9 cellular contexts compared by ENCODE assay signal in genomic region chr2:197628043-197628500, GRCh38. TPM values are rescaled to one million over a fixed set of nuclear protein-coding genes. Genes with fewer than 3 reads are reported as not detected.
DNase-seq lines count a peak whose midpoint lies in the region; ATAC-seq and TF ChIP-seq lines count a peak whose summit lies in the region.
"Had no signal": no experiment of that assay in that cellular context is flagged by ENCODE, and none has a peak within 500 bp of the region (broad histone marks: within the 10 kb centered on the region; RNA-seq: fewer than 3 reads in every experiment).

No MANE protein-coding gene starts in this region.

- H3K36me3 ChIP-seq in brain microvascular endothelial cell (replicated peaks) (no peaks in the 10 kb centered on the region), mesodermal cell (ENCODE audit: control insufficient read depth, insufficient read depth, low read length) (peaks cover 21% of the 10 kb centered on the region)

- H3K27ac Mint-ChIP-seq in T-helper 2 cell treated with Interferon-gamma antibody and Interleukin-4, amounts not matched to agents 5 μg/mL and 100 μg/mL, for 36 hours: no peak overlapping the region

- H3K27ac ChIP-seq in brain microvascular endothelial cell (no peak overlapping the region), mesodermal cell (ENCODE audit: low read depth, low read length, severe bottlenecking) (peak overlapping the region; percentile 79)

- DNase-seq in GM12865 (ENCODE audit: low read depth) (peak; percentile 77), brain microvascular endothelial cell (peak; percentile 16), ureter (ENCODE audit: low spot score) (no peak), NCI-H1092 (lab: John Stamatoyannopoulos, UW) (no peak), omental fat pad (ENCODE audit: low spot score) (no peak)
- DNase-seq in T-helper 2 cell treated with Interferon-gamma antibody and Interleukin-4, amounts not matched to agents 5 μg/mL and 100 μg/mL, for 36 hours (ENCODE audit: low spot score): no peak
- DNase-seq: NCI-H2171 treated with DMSO at 0.1 percent for 48 hours had no signal

- H3K36me3 Mint-ChIP-seq in T-helper 2 cell treated with Interferon-gamma antibody and Interleukin-4, amounts not matched to agents 5 μg/mL and 100 μg/mL, for 36 hours (ENCODE audit: low read depth): no peaks in the 10 kb centered on the region

- no peak for TF ChIP-seq CTCF in GM12865 (IDR thresholded peaks at IDR 0.05; ENCODE audit: insufficient read depth, low read depth, low read length, missing control alignments)
- TF ChIP-seq CTCF in brain microvascular endothelial cell (IDR thresholded peaks at IDR 0.05; ENCODE audit: low read depth, low read length, missing control alignments): no peak
- no peak for TF ChIP-seq CTCF in omental fat pad (IDR thresholded peaks at IDR 0.05)

- WGBS in mesodermal cell (ENCODE audit: insufficient coverage in 2 of 2), 2 experiments: 42 to 50% methylated on average over 1 to 2 of the region's 4 CpGs

- no peaks in the 10 kb centered on the region for H3K27me3 Mint-ChIP-seq in T-helper 2 cell treated with Interferon-gamma antibody and Interleukin-4, amounts not matched to agents 5 μg/mL and 100 μg/mL, for 36 hours (ENCODE audit: low read depth)

- H3K4me3 ChIP-seq in GM12865 (ENCODE audit: low read depth, low read length) (no peak overlapping the region), brain microvascular endothelial cell (ENCODE audit: low read depth, low read length) (no peak overlapping the region), mesodermal cell (ENCODE audit: extremely low read depth, insufficient read depth, low read length, poor library complexity, severe bottlenecking) (no peak overlapping the region)

- H3K4me3 Mint-ChIP-seq in T-helper 2 cell treated with Interferon-gamma antibody and Interleukin-4, amounts not matched to agents 5 μg/mL and 100 μg/mL, for 36 hours: no peak overlapping the region

- peak; percentile 58 for ATAC-seq in HG02884 (IDR thresholded peaks at IDR 0.05; ENCODE audit: unreplicated experiment)
- no peak for ATAC-seq in omental fat pad (ENCODE audit: low FRiP score)

- H3K9me3 ChIP-seq in mesodermal cell (ENCODE audit: control insufficient read depth, low read length): no peaks in the 10 kb centered on the region

- peaks cover 8% of the 10 kb centered on the region for H3K4me1 ChIP-seq in mesodermal cell (ENCODE audit: control insufficient read depth, insufficient read depth, low read length, poor library complexity, severe bottlenecking)

- in situ Hi-C loops in brain microvascular endothelial cell (cut with HindIII; ENCODE audit: low pct_ligation_motif_present, low sequenced_read_pairs): no loop called here

- H3K9me3 Mint-ChIP-seq in T-helper 2 cell treated with Interferon-gamma antibody and Interleukin-4, amounts not matched to agents 5 μg/mL and 100 μg/mL, for 36 hours: peaks cover 11% of the 10 kb centered on the region

- no peaks in the 10 kb centered on the region for H3K4me1 Mint-ChIP-seq in T-helper 2 cell treated with Interferon-gamma antibody and Interleukin-4, amounts not matched to agents 5 μg/mL and 100 μg/mL, for 36 hours (ENCODE audit: low read depth)

- H3K27me3 ChIP-seq in brain microvascular endothelial cell (replicated peaks): no peaks in the 10 kb centered on the region

RNA-seq across cellular contexts. Expression of gene RFTN2, which starts 47.3 kb away (rescaled TPM):
- 24.1 TPM for polyA plus RNA-seq in mesodermal cell (2013, experiment 1 of 2)
- 25.7 TPM for polyA plus RNA-seq in mesodermal cell (2013, experiment 2 of 2)
- total RNA-seq in ureter (7.0 TPM), omental fat pad (10 to 100 TPM in 2 of 4 donors, 1 to 10 TPM in 2; 5.3 to 27.3 (median 14.0) TPM)

Comparison
In these comparisons a context has a peak if more than half of its experiments do, and no peak if none do; other contexts are left out.
1. DNase-seq: peak in GM12865 (single experiment) and brain microvascular endothelial cell (single experiment); none in ureter (single experiment), NCI-H1092 (single experiment), omental fat pad (single experiment) and T-helper 2 cell treated with Interferon-gamma antibody and Interleukin-4, amounts not matched to agents 5 μg/mL and 100 μg/mL, for 36 hours (single experiment).